In genomic region chr9:93043122-93043521, GRCh38 we compare ENCODE assay signal across 17 cellular contexts. TPM values are rescaled to one million over a fixed set of nuclear protein-coding genes. Genes with fewer than 3 reads are reported as not detected.
DNase-seq lines count a peak whose midpoint lies in the region; ATAC-seq and TF ChIP-seq lines count a peak whose summit lies in the region.
"Had no signal": no experiment of that assay in that cellular context is flagged by ENCODE, and none has a peak within 500 bp of the region (broad histone marks: within the 10 kb centered on the region; RNA-seq: fewer than 3 reads in every experiment).

No MANE protein-coding gene starts in this region.

- H3K27me3 Mint-ChIP-seq in activated naive CD8-positive, alpha-beta T cell treated with anti-CD3 and anti-CD28 coated beads for 36 hours = no peaks in the 10 kb centered on the region
- H3K27me3 Mint-ChIP-seq in stimulated activated memory B cell treated with anti-CD40 and anti-IgM and Interleukin-4, amounts not matched to agents 10 μg/mL and 1 μg/mL and 100 μg/mL, for 72 hours = no peaks in the 10 kb centered on the region

- H3K27me3 ChIP-seq in SJCRH30 (no peaks in the 10 kb centered on the region), left lung (no peaks in the 10 kb centered on the region)

- DNase-seq in activated naive CD4-positive, alpha-beta T cell treated with anti-CD3 and anti-CD28 coated beads, Interleukin-2, amount 50 U/mL, for 72 hours (ENCODE audit: low spot score in 2 of 2) = no peak
- DNase-seq in activated naive CD4-positive, alpha-beta T cell treated with anti-CD3 and anti-CD28 coated beads, Interleukin-2, amount 50 U/mL, for 16 hours = no peak
- DNase-seq in NOMO-1 treated with DMSO at 0.1 percent for 48 hours (lab: John Stamatoyannopoulos, UW; ENCODE audit: unreplicated experiment) (peak; percentile 77), AG20443 (ENCODE audit: low spot score) (no peak), SJCRH30 (no peak), left lung (no peak)
- DNase-seq in activated naive CD8-positive, alpha-beta T cell treated with anti-CD3 and anti-CD28 coated beads for 36 hours = no peak
- DNase-seq: activated CD4-positive, alpha-beta T cell treated with anti-CD3 and anti-CD28 coated beads for 4 hours; cerebellar nuclear complex; hippocampal formation; MM.1S; NCI-H2107; NCI-H526; stimulated activated CD4-positive, alpha-beta T cell treated with anti-CD3 and anti-CD28 coated beads, Interleukin-1b, Interleukin-23, amount 100 ng/mL, for 48 hours had no signal

- H3K9me3 Mint-ChIP-seq in activated naive CD4-positive, alpha-beta T cell treated with anti-CD3 and anti-CD28 coated beads, Interleukin-2, amount 50 U/mL, for 72 hours = peaks cover 14 to 16% of the 10 kb centered on the region in 2 donors
- H3K9me3 Mint-ChIP-seq in activated naive CD8-positive, alpha-beta T cell treated with anti-CD3 and anti-CD28 coated beads for 36 hours = peaks cover 6% of the 10 kb centered on the region
- no peaks in the 10 kb centered on the region for H3K9me3 Mint-ChIP-seq in stimulated activated memory B cell treated with anti-CD40 and anti-IgM and Interleukin-4, amounts not matched to agents 10 μg/mL and 1 μg/mL and 100 μg/mL, for 72 hours

- H3K4me1 Mint-ChIP-seq in activated naive CD8-positive, alpha-beta T cell treated with anti-CD3 and anti-CD28 coated beads for 36 hours = peaks cover 26% of the 10 kb centered on the region
- H3K4me1 Mint-ChIP-seq in stimulated activated memory B cell treated with anti-CD40 and anti-IgM and Interleukin-4, amounts not matched to agents 10 μg/mL and 1 μg/mL and 100 μg/mL, for 72 hours = peaks cover 31% of the 10 kb centered on the region

- H3K4me3 Mint-ChIP-seq in activated naive CD8-positive, alpha-beta T cell treated with anti-CD3 and anti-CD28 coated beads for 36 hours = no peak overlapping the region
- no peak overlapping the region for H3K4me3 Mint-ChIP-seq in stimulated activated memory B cell treated with anti-CD40 and anti-IgM and Interleukin-4, amounts not matched to agents 10 μg/mL and 1 μg/mL and 100 μg/mL, for 72 hours

- H3K4me1 ChIP-seq in SJCRH30 = no peaks in the 10 kb centered on the region
- H3K4me1 ChIP-seq in left lung = peaks cover 0 to 27% of the 10 kb centered on the region in 2 donors

- H3K9me3 ChIP-seq in SJCRH30 (replicated peaks) = no peaks in the 10 kb centered on the region
- H3K9me3 ChIP-seq in left lung = no peaks in the 10 kb centered on the region

- H3K36me3 ChIP-seq in SJCRH30 (no peaks in the 10 kb centered on the region), left lung (no peaks in the 10 kb centered on the region)

- H3K4me3 ChIP-seq in SJCRH30 = no peak overlapping the region
- no peak overlapping the region for H3K4me3 ChIP-seq in left lung

- peaks cover 0 to 22% of the 10 kb centered on the region in 2 donors for H3K36me3 Mint-ChIP-seq in activated naive CD4-positive, alpha-beta T cell treated with anti-CD3 and anti-CD28 coated beads, Interleukin-2, amount 50 U/mL, for 72 hours
- H3K36me3 Mint-ChIP-seq in activated naive CD8-positive, alpha-beta T cell treated with anti-CD3 and anti-CD28 coated beads for 36 hours = peaks cover 4% of the 10 kb centered on the region
- H3K36me3 Mint-ChIP-seq in stimulated activated memory B cell treated with anti-CD40 and anti-IgM and Interleukin-4, amounts not matched to agents 10 μg/mL and 1 μg/mL and 100 μg/mL, for 72 hours = no peaks in the 10 kb centered on the region

- TF ChIP-seq CTCF in left lung (IDR thresholded peaks at IDR 0.05) = no peak

- intact Hi-C loops in left lung (cut with DNase I) = no loop called here

- no peak for ATAC-seq in activated naive CD4-positive, alpha-beta T cell treated with anti-CD3 and anti-CD28 coated beads, Interleukin-2, amount 50 U/mL, for 72 hours
- peak; percentile 84 for ATAC-seq in stimulated activated memory B cell treated with anti-CD40 and anti-IgM and Interleukin-4, amounts not matched to agents 10 μg/mL and 1 μg/mL and 100 μg/mL, for 72 hours
- no peak for ATAC-seq in left lung
- ATAC-seq: right cardiac atrium had no signal

- no peak overlapping the region for H3K27ac ChIP-seq in SJCRH30
- peak overlapping the region in 1 of 2 donors; percentile 48 for H3K27ac ChIP-seq in left lung
- H3K27ac ChIP-seq: RWPE1 had no signal

- peak overlapping the region; percentile 19 to 92 for H3K27ac Mint-ChIP-seq in activated naive CD4-positive, alpha-beta T cell treated with anti-CD3 and anti-CD28 coated beads, Interleukin-2, amount 50 U/mL, for 72 hours
- peak overlapping the region; percentile 22 for H3K27ac Mint-ChIP-seq in activated naive CD8-positive, alpha-beta T cell treated with anti-CD3 and anti-CD28 coated beads for 36 hours
- H3K27ac Mint-ChIP-seq in stimulated activated memory B cell treated with anti-CD40 and anti-IgM and Interleukin-4, amounts not matched to agents 10 μg/mL and 1 μg/mL and 100 μg/mL, for 72 hours = peak overlapping the region; percentile 52

RNA-seq across cellular contexts. Expression of gene SUSD3, which starts 15.4 kb away (rescaled TPM):
- total RNA-seq in activated naive CD4-positive, alpha-beta T cell treated with anti-CD3 and anti-CD28 coated beads, Interleukin-2, amount 50 U/mL, for 72 hours = 10 to 100 TPM; 70.7 to 81.9 TPM
- 10 to 100 TPM; 27.1 to 28.8 TPM for total RNA-seq in activated naive CD8-positive, alpha-beta T cell treated with anti-CD3 and anti-CD28 coated beads for 36 hours
- not detected in 2 replicates for total RNA-seq in SJCRH30 (2014; rRNA removed; shearing (Covaris generic))
- 1 to 10 TPM; 2.6 to 4.8 TPM for total RNA-seq in left lung

RNA-seq across cellular contexts. Expression of gene CARD19, which starts 52.9 kb away (rescaled TPM):
- 10 to 100 TPM; 58.1 to 82.6 TPM for total RNA-seq in activated naive CD4-positive, alpha-beta T cell treated with anti-CD3 and anti-CD28 coated beads, Interleukin-2, amount 50 U/mL, for 72 hours
- 10 to 100 TPM; 36.5 to 38.6 TPM for total RNA-seq in activated naive CD8-positive, alpha-beta T cell treated with anti-CD3 and anti-CD28 coated beads for 36 hours
- total RNA-seq in SJCRH30 (2014; rRNA removed; shearing (Covaris generic)) = 36.9 and 41.6 TPM in 2 replicates
- total RNA-seq in left lung = 10 to 100 TPM; 27.7 to 43.0 TPM

Comparison
In these comparisons a context has a peak if more than half of its experiments do, and no peak if none do; other contexts are left out.
1. RNA of gene SUSD3, which starts 15.4 kb away (total RNA-seq): 70.7 to 81.9 TPM in activated naive CD4-positive, alpha-beta T cell treated with anti-CD3 and anti-CD28 coated beads, Interleukin-2, amount 50 U/mL, for 72 hours and 27.1 to 28.8 TPM in activated naive CD8-positive, alpha-beta T cell treated with anti-CD3 and anti-CD28 coated beads for 36 hours; 2.6 to 4.8 TPM in left lung and not detected in SJCRH30; every median in the first group is over 4 times any median in the second.
2. Peak in every context shown above with its lines, with median percentiles within 50 percentile points of each other: H3K27ac Mint-ChIP-seq.